11 cellular contexts compared by ENCODE assay signal in genomic region chr2:121771976-121772742, GRCh38. TPM values are rescaled to one million over a fixed set of nuclear protein-coding genes. Genes with fewer than 3 reads are reported as not detected.
DNase-seq lines count a peak whose midpoint lies in the region; ATAC-seq, FAIRE-seq and TF ChIP-seq lines count a peak whose summit lies in the region.
"Had no signal": no experiment of that assay in that cellular context is flagged by ENCODE, and none has a peak within 500 bp of the region (broad histone marks: within the 10 kb centered on the region; RNA-seq: fewer than 3 reads in every experiment).

No MANE protein-coding gene starts in this region.

- TF ChIP-seq POLR2A in GM12892 (IDR thresholded peaks at IDR 0.05; ENCODE audit: low read depth, low read length) = no peak

- no peaks in the 10 kb centered on the region for H3K27me3 Mint-ChIP-seq in WTC11 (ENCODE audit: low read depth)

- H3K36me3 Mint-ChIP-seq in WTC11 = peaks cover 16% of the 10 kb centered on the region

- H3K9me3 ChIP-seq in psoas muscle = no peaks in the 10 kb centered on the region

- H3K4me3 ChIP-seq in psoas muscle = no peak overlapping the region

- no peaks in the 10 kb centered on the region for H3K4me1 ChIP-seq in psoas muscle

- peak overlapping the region; percentile 48 for H3K27ac Mint-ChIP-seq in WTC11

- WGBS in psoas muscle, 3 donors = 37 to 48% (median 37%) methylated on average over 6 of the region's 6 CpGs

- POLR2A ChIA-PET in WTC11 (lab: Charles Lee) = no interaction called here

- in situ Hi-C loops in Caki2 (cut with HindIII; ENCODE audit: low pct_unique_long_range_greater_than_20kb, low sequenced_read_pairs) = no loop called here

- peaks cover 10% of the 10 kb centered on the region for H3K4me1 Mint-ChIP-seq in WTC11

- TF ChIP-seq CTCF in WTC11 (IDR thresholded peaks at IDR 0.05) = no peak
- no peak for TF ChIP-seq CTCF in psoas muscle (IDR thresholded peaks at IDR 0.05)

- intact Hi-C loops in psoas muscle (cut with DNase I) = no loop called here

- H3K4me3 Mint-ChIP-seq in WTC11 = no peak overlapping the region

- H3K9me3 Mint-ChIP-seq in WTC11 = no peaks in the 10 kb centered on the region

- CTCF ChIA-PET in WTC11 (lab: Charles Lee) = interaction anchor here (1.4 kb wide), 1 partner anchor 39 kb away, joined by 3 read pairs; no protein-coding TSS in a partner anchor

- no peak for ATAC-seq in WTC11
- ATAC-seq in HG02763 (IDR thresholded peaks at IDR 0.05; ENCODE audit: unreplicated experiment) = no peak
- ATAC-seq in psoas muscle = no peak

- no peaks in the 10 kb centered on the region for H3K27me3 ChIP-seq in psoas muscle (ENCODE audit: insufficient read depth in 3 of 3, low read length in 2 of 3)

- no peak for FAIRE-seq in GM12892 (lab: Jason Lieb, UNC)

- DNase-seq in Caki2 (ENCODE audit: low read depth) = peak; percentile 53
- DNase-seq in NCI-H2029 (lab: John Stamatoyannopoulos, UW) = peak; percentile 34
- no peak for DNase-seq in WTC11 (ENCODE audit: low spot score)
- peak; percentile 78 for DNase-seq in myocyte (ENCODE audit: low read depth)
- no peak for DNase-seq in psoas muscle
- no peak for DNase-seq in GM12892 (ENCODE audit: insufficient read length)
- no peak for DNase-seq in middle frontal gyrus (ENCODE audit: extremely low spot score, low spot score)
- DNase-seq: DND-41, NCI-H1105 treated with DMSO at 0.1 percent for 48 hours, trophoblast cell had no signal

- H3K27ac ChIP-seq in psoas muscle = no peak overlapping the region

- H3K36me3 ChIP-seq in psoas muscle (ENCODE audit: insufficient read depth in 1 of 2, low read depth in 1 of 2) = peaks cover 3 to 43% of the 10 kb centered on the region in 2 donors

TF ChIP-seq in WTC11, 78 proteins besides CTCF, POLR2A, EP300 and RAD21:
- TF ChIP-seq ZNF423 (CRISPR knock-in tag; IDR thresholded peaks at IDR 0.05) = no peak
- no peak for TF ChIP-seq GRHL2 (CRISPR knock-in tag; IDR thresholded peaks at IDR 0.05; ENCODE audit: insufficient replicate concordance, severe bottlenecking)
- no peak for TF ChIP-seq CDX4 (CRISPR knock-in tag; IDR thresholded peaks at IDR 0.05; ENCODE audit: borderline replicate concordance)
- TF ChIP-seq AFF4 (CRISPR knock-in tag; IDR thresholded peaks at IDR 0.05; ENCODE audit: borderline replicate concordance) = no peak
- TF ChIP-seq ZNF396 (CRISPR knock-in tag; IDR thresholded peaks at IDR 0.05; ENCODE audit: borderline replicate concordance) = no peak
- TF ChIP-seq ZMAT4 (CRISPR knock-in tag; IDR thresholded peaks at IDR 0.05) = no peak
- no peak for TF ChIP-seq TEAD1 (CRISPR knock-in tag; IDR thresholded peaks at IDR 0.05)
- no peak for TF ChIP-seq E2F1 (CRISPR knock-in tag; IDR thresholded peaks at IDR 0.05)
- no peak for TF ChIP-seq ZBTB43 (CRISPR knock-in tag; IDR thresholded peaks at IDR 0.05)
- no peak for TF ChIP-seq JUN (CRISPR knock-in tag; IDR thresholded peaks at IDR 0.05)
- TF ChIP-seq TP53 (CRISPR knock-in tag; IDR thresholded peaks at IDR 0.05) = no peak
- TF ChIP-seq ATF1 (CRISPR knock-in tag; IDR thresholded peaks at IDR 0.05) = no peak
- TF ChIP-seq FOXK1 (CRISPR knock-in tag; IDR thresholded peaks at IDR 0.05) = no peak
- no peak for TF ChIP-seq ZNF317 (CRISPR knock-in tag; IDR thresholded peaks at IDR 0.05; ENCODE audit: borderline replicate concordance, low read depth)
- TF ChIP-seq GTF2I (CRISPR knock-in tag; conservative IDR thresholded peaks at IDR 0.05) = no peak
- TF ChIP-seq ZNF671 (CRISPR knock-in tag; IDR thresholded peaks at IDR 0.05) = no peak
- TF ChIP-seq TEAD4 (CRISPR knock-in tag; IDR thresholded peaks at IDR 0.05) = no peak
- no peak for TF ChIP-seq CREB1 (CRISPR knock-in tag; IDR thresholded peaks at IDR 0.05)

RNA-seq across cellular contexts. Expression of gene TSN, which starts 16.7 kb away (rescaled TPM):
- 20.6 and 32.8 TPM in 2 replicates for total RNA-seq in Caki2 (2014; rRNA removed; shearing (Covaris generic); ENCODE audit: low replicate concordance)
- total RNA-seq in WTC11 (2021) (68.5 to 87.3 TPM (median 77.1 TPM) in 3 replicates), myocyte (46.4 and 47.2 TPM in 2 replicates), psoas muscle (10 to 100 TPM; 38.0 to 50.5 (median 42.7) TPM)
- 36.6 TPM for polyA plus RNA-seq in myocyte (2012)
- 10 to 100 TPM; 25.0 to 68.4 (median 35.1) TPM for polyA plus RNA-seq in psoas muscle
- polyA plus RNA-seq in GM12892 (2012; ENCODE audit: missing spikeins) = 38.4 TPM

RNA-seq across cellular contexts. Expression of gene NIFK, which starts 35.5 kb away (rescaled TPM):
- total RNA-seq in Caki2 (2014; rRNA removed; shearing (Covaris generic); ENCODE audit: low replicate concordance) = 41.2 and 49.2 TPM in 2 replicates
- total RNA-seq in WTC11 (2021) (72.4 to 91.3 TPM (median 74.5 TPM) in 3 replicates), myocyte (55.0 and 69.4 TPM in 2 replicates), psoas muscle (10 to 100 TPM; 46.5 to 74.3 (median 56.6) TPM)
- 22.6 TPM for polyA plus RNA-seq in myocyte (2012)
- polyA plus RNA-seq in psoas muscle = 100 to 1,000 TPM in 1 of 3 donors, 10 to 100 TPM in 2; 48.8 to 116 (median 48.9) TPM
- polyA plus RNA-seq in GM12892 (2012; ENCODE audit: missing spikeins) = 72.9 TPM

Comparison
In these comparisons a context has a peak if more than half of its experiments do, and no peak if none do; other contexts are left out.
1. DNase-seq: peak in Caki2 (single experiment), NCI-H2029 (single experiment) and myocyte (single experiment); none in WTC11 (single experiment), psoas muscle (0 of 2), GM12892 (single experiment) and middle frontal gyrus (single experiment).